Comparison of ENCODE assay signal across 9 cellular contexts in genomic region chr1:53572061-53572801, GRCh38.
DNase-seq lines count a peak whose midpoint lies in the region; ATAC-seq and TF ChIP-seq lines count a peak whose summit lies in the region.
"Had no signal": no experiment of that assay in that cellular context is flagged by ENCODE, and none has a peak within 500 bp of the region (broad histone marks: within the 10 kb centered on the region; RNA-seq: fewer than 3 reads in every experiment).

No MANE protein-coding gene starts in this region.

- H2AK9ac ChIP-seq in IMR-90 (replicated peaks; ENCODE audit: low read depth, low read length, poor library complexity): peak overlapping the region; percentile 16

- peak overlapping the region; percentile 37; the same call in 1 of the 2 replicates for H2BK120ac ChIP-seq in IMR-90 (ENCODE audit: low read depth, low read length)

- BruUV-seq in IMR-90 (replicated peaks; lab: Mats Ljungman, UMichigan): no TSS peak

- peak overlapping the region in 1 of 2 experiments; percentile 11; a peak in 1 of 4 replicates for H4K8ac ChIP-seq in IMR-90 (ENCODE audit: low read depth in 2 of 2, low read length in 2 of 2)

- H3K79me1 ChIP-seq in IMR-90 (ENCODE audit: low read depth in 1 of 2, low read length in 2 of 2): no peaks in the 10 kb centered on the region

- H3K27me3 ChIP-seq in IMR-90 (ENCODE audit: control insufficient read depth, insufficient read depth, low read length) (no peaks in the 10 kb centered on the region), right cardiac atrium (ENCODE audit: control insufficient read depth, insufficient read depth) (no peaks in the 10 kb centered on the region)

- in situ Hi-C loops in IMR-90 (cut with MboI; ENCODE audit: low sequenced_read_pairs): no loop called here

- intact Hi-C loops in IMR-90 (cut with micrococcal nuclease): no loop called here
- intact Hi-C loops in right cardiac atrium (cut with DNase I): no loop called here

- H3K4me1 ChIP-seq in IMR-90 (ENCODE audit: control insufficient read depth, insufficient read depth, low read length) (peaks cover 12% of the 10 kb centered on the region), right cardiac atrium (ENCODE audit: control insufficient read depth, insufficient read depth, low read length) (no peaks in the 10 kb centered on the region)
- H3K4me1 ChIP-seq: parathyroid adenoma had no signal

- peak overlapping the region; percentile 61; the same call in 1 of the 2 replicates for H2BK20ac ChIP-seq in IMR-90 (ENCODE audit: low read depth, low read length)

- H2AFZ ChIP-seq in IMR-90 (replicated peaks; ENCODE audit: low read length, poor library complexity): peak overlapping the region; percentile 67
- H2AFZ ChIP-seq: parathyroid adenoma had no signal

- H2AK5ac ChIP-seq in IMR-90 (ENCODE audit: low read depth, low read length): no peak overlapping the region

- TF ChIP-seq RAD21 in IMR-90 (IDR thresholded peaks at IDR 0.05; ENCODE audit: low read length): no peak

- TF ChIP-seq CTCF in AG10803 (conservative IDR thresholded peaks at IDR 0.05; ENCODE audit: low read length): no peak
- no peak for TF ChIP-seq CTCF in IMR-90 (conservative IDR thresholded peaks at IDR 0.05; ENCODE audit: low read depth, low read length)

- no peak overlapping the region for H4K5ac ChIP-seq in IMR-90 (ENCODE audit: low read depth, low read length)

- POLR2A ChIA-PET in IMR-90 (lab: Charles Lee; ENCODE audit: unreplicated experiment): no interaction called here

- H3K4me2 ChIP-seq in IMR-90 (ENCODE audit: low read depth, low read length): no peak overlapping the region; the same call in 1 of the 2 replicates

- TF ChIP-seq POLR2A in IMR-90 (IDR thresholded peaks at IDR 0.05; ENCODE audit: low read depth, low read length): no peak

- no peak overlapping the region for H3K18ac ChIP-seq in IMR-90 (ENCODE audit: low read depth, low read length)

- no peaks in the 10 kb centered on the region; the same call in 1 of the 2 replicates for H3K36me3 ChIP-seq in IMR-90 (ENCODE audit: control insufficient read depth, insufficient read depth, low read length)

- dilution Hi-C loops in IMR-90 (cut with HindIII; ENCODE audit: low sequenced_read_pairs, unreplicated experiment): no loop called here

- no peak overlapping the region for H3K4me3 ChIP-seq in AG10803 (ENCODE audit: low read length)
- no peak overlapping the region for H3K4me3 ChIP-seq in IMR-90 (ENCODE audit: insufficient read depth, low read depth, low read length)
- no peak overlapping the region for H3K4me3 ChIP-seq in right cardiac atrium (ENCODE audit: low read length)

- H3K9me3 ChIP-seq in IMR-90 (ENCODE audit: control insufficient read depth, insufficient read depth, low read length) (peaks cover 3% of the 10 kb centered on the region; the same call in 1 of the 2 replicates), right cardiac atrium (ENCODE audit: control insufficient read depth, low read length) (no peaks in the 10 kb centered on the region)

- H3K4ac ChIP-seq in IMR-90 (ENCODE audit: low read depth, low read length): peak overlapping the region; percentile 1; the same call in 1 of the 2 replicates

- WGBS in IMR-90 (ENCODE audit: extremely low coverage in 2 of 2, insufficient read length in 1 of 2), 2 experiments: 50% methylated on average over 4 of the region's 4 CpGs; no CpG with 5 or more reads in 1 of the 2 experiments
- WGBS in right cardiac atrium: 63% methylated on average over 4 of the region's 4 CpGs

- CTCF ChIA-PET in IMR-90 (lab: Yijun Ruan, JAX): interaction anchor here (0.6 to 1.3 kb wide), 7 partner anchors 9 to 1245 kb away, joined by 3 to 4 read pairs (median 3); no protein-coding TSS in a partner anchor

- no peak overlapping the region for H3K23ac ChIP-seq in IMR-90 (ENCODE audit: low read depth, low read length)

- H3K9me1 ChIP-seq in IMR-90 (ENCODE audit: insufficient read depth, low read length): peaks cover 15% of the 10 kb centered on the region

- H4K91ac ChIP-seq in IMR-90 (ENCODE audit: insufficient read depth, low read depth, low read length): peak overlapping the region; percentile 13

- ATAC-seq in IMR-90 (ENCODE audit: low read depth): peak; percentile 95
- peak; percentile 21 to 37 for ATAC-seq in right cardiac atrium
- no peak for ATAC-seq in HG02623 (IDR thresholded peaks at IDR 0.05; ENCODE audit: unreplicated experiment)

- no peak overlapping the region for H3K56ac ChIP-seq in IMR-90 (ENCODE audit: extremely low read depth, insufficient read depth, low read length)

- peaks cover 4% of the 10 kb centered on the region; the same call in 1 of the 2 replicates for H4K20me1 ChIP-seq in IMR-90 (ENCODE audit: insufficient read depth, low read length)

- H3K9ac ChIP-seq in IMR-90 (ENCODE audit: low read depth, low read length): no peak overlapping the region
- H3K9ac ChIP-seq: parathyroid adenoma had no signal

- DNase-seq in AG10803 (ENCODE audit: low read depth) (peak; percentile 72), IMR-90 (peak; percentile 73), SW480 (ENCODE audit: low spot score) (peak; percentile 59), right cardiac atrium (peak in 1 of 3 donors; percentile 43), activated gamma-delta T cell (lab: John Stamatoyannopoulos, UW) (no peak), KG1 (lab: John Stamatoyannopoulos, UW) (no peak)
- DNase-seq in stimulated activated naive CD4-positive, alpha-beta T cell treated with Interleukin-2 at 50 U/mL for 16 hours (lab: John Stamatoyannopoulos, UW): no peak

- no peak overlapping the region for H2BK5ac ChIP-seq in IMR-90 (ENCODE audit: low read depth, low read length, poor library complexity, severe bottlenecking)

- H3K14ac ChIP-seq in IMR-90 (replicated peaks; ENCODE audit: low read depth, low read length): no peak overlapping the region

- H3K27ac ChIP-seq in IMR-90 (ENCODE audit: insufficient read depth, low read length) (no peak overlapping the region), right cardiac atrium (ENCODE audit: low read length) (no peak overlapping the region)
- H3K27ac ChIP-seq: parathyroid adenoma had no signal

- no peak overlapping the region for H2BK15ac ChIP-seq in IMR-90 (ENCODE audit: low read depth, low read length)

TF ChIP-seq in IMR-90, 13 proteins besides CTCF, POLR2A, EP300 and RAD21:
- TF ChIP-seq ELK1 (IDR thresholded peaks at IDR 0.05; ENCODE audit: borderline replicate concordance, low read depth, low read length) (no peak), BHLHE40 (IDR thresholded peaks at IDR 0.05; ENCODE audit: low read depth, low read length) (0 out of 2 replicates have a peak, but pooled peaks have one; percentile 36), RCOR1 (IDR thresholded peaks at IDR 0.05; ENCODE audit: insufficient replicate concordance, low read length) (no peak), FOS (IDR thresholded peaks at IDR 0.05; ENCODE audit: low read depth, low read length) (no peak), USF2 (IDR thresholded peaks at IDR 0.05; ENCODE audit: low read depth, low read length) (peak; percentile 88), CEBPB (IDR thresholded peaks at IDR 0.05; ENCODE audit: low read depth, low read length) (no peak)

Comparison
In these comparisons a context has a peak if more than half of its experiments do, and no peak if none do; other contexts are left out.
1. DNase-seq: peak in AG10803 (single experiment), IMR-90 (single experiment) and SW480 (single experiment); none in activated gamma-delta T cell (single experiment), stimulated activated naive CD4-positive, alpha-beta T cell treated with Interleukin-2 at 50 U/mL for 16 hours (single experiment) and KG1 (single experiment).